Comparison of ENCODE assay signal across 15 cellular contexts in genomic region chr9:116280529-116280928, GRCh38.
"Had no signal": no experiment of that assay in that cellular context is flagged by ENCODE, and none has a peak within 500 bp of the region (broad histone marks: within the 10 kb centered on the region; RNA-seq: fewer than 3 reads in every experiment).

No MANE protein-coding gene starts in this region.

- H3K36me3 Mint-ChIP-seq: naive B cell; stimulated activated memory B cell treated with anti-CD40 and anti-IgM and Interleukin-4, amounts not matched to agents 10 μg/mL and 1 μg/mL and 100 μg/mL, for 72 hours had no signal

- DNase-seq: activated CD4-positive, alpha-beta T cell treated with anti-CD3 and anti-CD28 coated beads, Interleukin-2, amount 10 ng/mL, durations not matched to agents 7 days and 5 days; activated CD4-positive, CD25-positive, alpha-beta regulatory T cell; activated naive CD4-positive, alpha-beta T cell treated with anti-CD3 and anti-CD28 coated beads, Interleukin-2, amount 50 U/mL, for 16 hours; activated T-cell treated with anti-CD3 and anti-CD28 coated beads, Interleukin-2, amount 50 U/mL, for 1 hour; amniotic stem cell; heart right ventricle; midbrain; naive B cell; right cardiac atrium; T-helper 2 cell had no signal

- H3K9me3 ChIP-seq: breast epithelium, heart right ventricle, neutrophil, tibial nerve had no signal

- H3K27ac Mint-ChIP-seq: activated CD4-positive, alpha-beta T cell treated with anti-CD3 and anti-CD28 coated beads, Interleukin-2, amount 10 ng/mL, durations not matched to agents 7 days and 5 days; naive B cell; progenitor cell of endocrine pancreas; stimulated activated memory B cell treated with anti-CD40 and anti-IgM and Interleukin-4, amounts not matched to agents 10 μg/mL and 1 μg/mL and 100 μg/mL, for 72 hours had no signal

- H3K27ac ChIP-seq: breast epithelium, heart right ventricle, neutrophil, tibial nerve had no signal

- H3K27me3 Mint-ChIP-seq: activated CD4-positive, alpha-beta T cell treated with anti-CD3 and anti-CD28 coated beads, Interleukin-2, amount 10 ng/mL, durations not matched to agents 7 days and 5 days; stimulated activated memory B cell treated with anti-CD40 and anti-IgM and Interleukin-4, amounts not matched to agents 10 μg/mL and 1 μg/mL and 100 μg/mL, for 72 hours had no signal

- H3K4me1 Mint-ChIP-seq: activated CD4-positive, alpha-beta T cell treated with anti-CD3 and anti-CD28 coated beads, Interleukin-2, amount 10 ng/mL, durations not matched to agents 7 days and 5 days; naive B cell; stimulated activated memory B cell treated with anti-CD40 and anti-IgM and Interleukin-4, amounts not matched to agents 10 μg/mL and 1 μg/mL and 100 μg/mL, for 72 hours had no signal

- H3K4me1 ChIP-seq: breast epithelium had no signal

- H3K4me3 ChIP-seq: breast epithelium, heart right ventricle, tibial nerve had no signal

- ATAC-seq: heart right ventricle; right cardiac atrium; stimulated activated memory B cell treated with anti-CD40 and anti-IgM and Interleukin-4, amounts not matched to agents 10 μg/mL and 1 μg/mL and 100 μg/mL, for 72 hours had no signal

- H3K36me3 ChIP-seq: breast epithelium, heart right ventricle, neutrophil, tibial nerve had no signal

- H3K4me3 Mint-ChIP-seq: activated CD4-positive, alpha-beta T cell treated with anti-CD3 and anti-CD28 coated beads, Interleukin-2, amount 10 ng/mL, durations not matched to agents 7 days and 5 days; naive B cell; stimulated activated memory B cell treated with anti-CD40 and anti-IgM and Interleukin-4, amounts not matched to agents 10 μg/mL and 1 μg/mL and 100 μg/mL, for 72 hours had no signal

- H3K9me3 Mint-ChIP-seq: activated CD4-positive, alpha-beta T cell treated with anti-CD3 and anti-CD28 coated beads, Interleukin-2, amount 10 ng/mL, durations not matched to agents 7 days and 5 days had no signal

- H3K27me3 ChIP-seq: breast epithelium, heart right ventricle, neutrophil, tibial nerve had no signal
